8 cellular contexts compared by ENCODE assay signal in the genomic region with DNA sequence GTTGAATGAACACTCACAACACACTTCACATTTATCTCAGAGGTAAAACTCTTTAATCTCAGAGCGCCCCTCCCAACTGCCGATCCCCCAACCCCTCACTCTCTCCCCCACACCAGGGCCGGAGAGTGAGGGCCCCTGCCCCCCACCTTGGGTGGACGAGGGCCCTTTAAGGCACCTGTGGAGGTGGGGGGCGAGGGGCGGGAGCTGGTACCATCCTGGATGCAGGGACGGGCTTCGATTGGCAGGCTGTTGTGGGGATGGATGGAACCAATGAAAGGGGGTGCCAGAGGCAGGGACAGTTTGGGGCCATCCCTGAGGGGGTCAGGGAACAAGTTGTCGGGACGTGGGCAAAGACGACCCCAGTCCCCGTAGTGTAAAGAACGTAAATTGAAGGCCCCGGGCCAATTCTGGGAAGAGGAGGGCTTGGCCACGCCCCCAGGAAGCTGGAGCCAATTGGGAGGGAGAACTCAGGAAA. TPM values are rescaled to one million over a fixed set of nuclear protein-coding genes. Genes with fewer than 3 reads are reported as not detected.
DNase-seq lines count a peak whose midpoint lies in the region; ATAC-seq and TF ChIP-seq lines count a peak whose summit lies in the region.

No MANE protein-coding gene starts in this region.

- H3K9me3 ChIP-seq in mesenchymal stem cell (ENCODE audit: control insufficient read depth, low read length), result no peaks in the 10 kb centered on the region

- H3K4ac ChIP-seq in mesenchymal stem cell (ENCODE audit: low read depth in 1 of 2, low read length in 2 of 2), result peak overlapping the region; percentile 94 to 95

- H3K27me3 Mint-ChIP-seq in Calu3 (ENCODE audit: unreplicated experiment), result no peaks in the 10 kb centered on the region
- H3K27me3 Mint-ChIP-seq in activated CD4-positive, alpha-beta T cell treated with anti-CD3 and anti-CD28 coated beads, Interleukin-2, amount 10 ng/mL, durations not matched to agents 7 days and 5 days, result no peaks in the 10 kb centered on the region

- WGBS in mesenchymal stem cell, result 13% methylated on average over 14 of the region's 15 CpGs

- CTCF ChIA-PET in Calu3 (lab: Charles Lee), result interaction anchor here (0.7 to 1.1 kb wide), 6 partner anchors 10 to 876 kb away, joined by 3 to 10 read pairs (median 4); a partner anchor contains a TSS
- CTCF ChIA-PET in activated CD4-positive, alpha-beta T cell treated with anti-CD3 and anti-CD28 coated beads, Interleukin-2, amount 10 ng/mL, durations not matched to agents 7 days and 5 days (lab: Charles Lee), result interaction anchor here (0.6 to 1.3 kb wide), 3 partner anchors 12 to 27 kb away, joined by 3 read pairs; no protein-coding TSS in a partner anchor

- no peak overlapping the region for H3K14ac ChIP-seq in mesenchymal stem cell (ENCODE audit: low read length in 2 of 2)

- H3K4me1 Mint-ChIP-seq in Calu3 (ENCODE audit: low read depth, unreplicated experiment), result peaks cover 40% of the 10 kb centered on the region
- peaks cover 44% of the 10 kb centered on the region for H3K4me1 Mint-ChIP-seq in activated CD4-positive, alpha-beta T cell treated with anti-CD3 and anti-CD28 coated beads, Interleukin-2, amount 10 ng/mL, durations not matched to agents 7 days and 5 days

- intact Hi-C loops in Calu3 (cut with micrococcal nuclease; ENCODE audit: unreplicated experiment), result no loop called here

- POLR2A ChIA-PET in activated CD4-positive, alpha-beta T cell treated with anti-CD3 and anti-CD28 coated beads, Interleukin-2, amount 10 ng/mL, durations not matched to agents 7 days and 5 days (lab: Charles Lee), result no interaction called here

- no peak overlapping the region for H3K23ac ChIP-seq in mesenchymal stem cell (ENCODE audit: low read length in 2 of 2)

- DNase-seq in astrocyte of the spinal cord (ENCODE audit: low read depth, low spot score), result no peak
- DNase-seq in mesenchymal stem cell, result no peak
- no peak for DNase-seq in Calu3
- no peak for DNase-seq in activated CD4-positive, alpha-beta T cell treated with anti-CD3 and anti-CD28 coated beads, Interleukin-2, amount 10 ng/mL, durations not matched to agents 7 days and 5 days
- no peak for DNase-seq in cerebellar cortex (ENCODE audit: low spot score)
- no peak for DNase-seq in SHP77 treated with DMSO at 0.1 percent for 48 hours (lab: John Stamatoyannopoulos, UW)

- H3K4me3 ChIP-seq in astrocyte of the spinal cord (ENCODE audit: low read depth, low read length), result peak overlapping the region; percentile 48
- peak overlapping the region; percentile 41 to 71 for H3K4me3 ChIP-seq in mesenchymal stem cell (ENCODE audit: insufficient read depth in 1 of 2, low read depth in 1 of 2, low read length in 2 of 2)

- no TSS peak for BruUV-seq in Calu3 (replicated peaks; lab: Mats Ljungman, UMichigan)

- peak overlapping the region; percentile 82 to 98 for H3K18ac ChIP-seq in mesenchymal stem cell (ENCODE audit: low read depth in 1 of 2, low read length in 2 of 2)

- peaks cover 11% of the 10 kb centered on the region for H3K36me3 Mint-ChIP-seq in Calu3 (ENCODE audit: insufficient read depth, unreplicated experiment)
- peaks cover 25% of the 10 kb centered on the region for H3K36me3 Mint-ChIP-seq in activated CD4-positive, alpha-beta T cell treated with anti-CD3 and anti-CD28 coated beads, Interleukin-2, amount 10 ng/mL, durations not matched to agents 7 days and 5 days (ENCODE audit: low read depth)

- H3K9ac ChIP-seq in mesenchymal stem cell (ENCODE audit: low read length), result peak overlapping the region; percentile 73

- H3K4me3 Mint-ChIP-seq in Calu3 (ENCODE audit: low read depth, unreplicated experiment), result no peak overlapping the region
- H3K4me3 Mint-ChIP-seq in activated CD4-positive, alpha-beta T cell treated with anti-CD3 and anti-CD28 coated beads, Interleukin-2, amount 10 ng/mL, durations not matched to agents 7 days and 5 days, result no peak overlapping the region

- peak overlapping the region; percentile 97 for H4K8ac ChIP-seq in mesenchymal stem cell (ENCODE audit: low read length)

- peak overlapping the region; percentile 67 for H2AFZ ChIP-seq in mesenchymal stem cell (ENCODE audit: low read depth, low read length)

- in situ Hi-C loops in astrocyte of the spinal cord (cut with HindIII; ENCODE audit: low sequenced_read_pairs), result no loop called here

- H3K36me3 ChIP-seq in mesenchymal stem cell (ENCODE audit: control insufficient read depth in 1 of 2, insufficient read depth in 2 of 2, low read depth in 1 of 2, low read length in 2 of 2), result peaks cover 32 to 54% of the 10 kb centered on the region in 2 experiments

- H3K27ac ChIP-seq in mesenchymal stem cell (ENCODE audit: low read length, poor library complexity, severe bottlenecking), result peak overlapping the region; percentile 83

- ATAC-seq in GM19324 (IDR thresholded peaks at IDR 0.05; ENCODE audit: low FRiP score, unreplicated experiment) (peak; percentile 6), HG03103 (IDR thresholded peaks at IDR 0.05; ENCODE audit: low read depth, unreplicated experiment) (peak; percentile 1)

- H4K91ac ChIP-seq in mesenchymal stem cell (ENCODE audit: low read length), result peak overlapping the region; percentile 95

- H3K27me3 ChIP-seq in mesenchymal stem cell (ENCODE audit: control insufficient read depth in 1 of 2, insufficient read depth in 1 of 2, low read length in 2 of 2), result no peaks in the 10 kb centered on the region

- peak overlapping the region; percentile 44 to 90 for H2BK12ac ChIP-seq in mesenchymal stem cell (ENCODE audit: low read length in 2 of 2)

- peak overlapping the region; percentile 74 for H2BK120ac ChIP-seq in mesenchymal stem cell (ENCODE audit: low read depth, low read length)

- H3K27ac Mint-ChIP-seq in Calu3 (ENCODE audit: unreplicated experiment), result no peak overlapping the region
- no peak overlapping the region for H3K27ac Mint-ChIP-seq in activated CD4-positive, alpha-beta T cell treated with anti-CD3 and anti-CD28 coated beads, Interleukin-2, amount 10 ng/mL, durations not matched to agents 7 days and 5 days

- no peaks in the 10 kb centered on the region for H3K9me3 Mint-ChIP-seq in Calu3 (ENCODE audit: low read depth, unreplicated experiment)
- H3K9me3 Mint-ChIP-seq in activated CD4-positive, alpha-beta T cell treated with anti-CD3 and anti-CD28 coated beads, Interleukin-2, amount 10 ng/mL, durations not matched to agents 7 days and 5 days, result no peaks in the 10 kb centered on the region

- peak overlapping the region; percentile 80 for H2BK5ac ChIP-seq in mesenchymal stem cell (ENCODE audit: low read depth, low read length, poor library complexity, severe bottlenecking)

- peak overlapping the region; percentile 73 for H3K4me2 ChIP-seq in mesenchymal stem cell (ENCODE audit: low read length, poor library complexity, severe bottlenecking)

- H2AK5ac ChIP-seq in mesenchymal stem cell (ENCODE audit: low read length, severe bottlenecking), result no peak overlapping the region

- peaks cover 18% of the 10 kb centered on the region for H3K79me1 ChIP-seq in mesenchymal stem cell (replicated peaks; ENCODE audit: low read length, poor library complexity, severe bottlenecking)

- peaks cover 35% of the 10 kb centered on the region for H3K4me1 ChIP-seq in mesenchymal stem cell (ENCODE audit: control insufficient read depth, insufficient read depth, low read depth, low read length)

- H2BK15ac ChIP-seq in mesenchymal stem cell (ENCODE audit: low read depth, poor library complexity, severe bottlenecking), result peak overlapping the region; percentile 83

- TF ChIP-seq CTCF in astrocyte of the spinal cord (IDR thresholded peaks at IDR 0.05; ENCODE audit: low read depth, low read length), result no peak
- no peak for TF ChIP-seq CTCF in Calu3 (IDR thresholded peaks at IDR 0.05; ENCODE audit: unreplicated experiment)

RNA-seq across cellular contexts. Expression of a gene that starts 1.7 kb away (rescaled TPM):
- 46.8 TPM for polyA plus RNA-seq in mesenchymal stem cell (2013, experiment 1 of 2)
- 44.2 TPM for polyA plus RNA-seq in mesenchymal stem cell (2013, experiment 2 of 2)
- total RNA-seq in Calu3 (2022), result 185 and 189 TPM in 2 replicates
- total RNA-seq in activated CD4-positive, alpha-beta T cell treated with anti-CD3 and anti-CD28 coated beads, Interleukin-2, amount 10 ng/mL, durations not matched to agents 7 days and 5 days, result 100 to 1,000 TPM; 105 to 131 TPM

RNA-seq across cellular contexts. Expression of a gene that starts 8.1 kb away (rescaled TPM):
- 107 TPM for polyA plus RNA-seq in mesenchymal stem cell (2013, experiment 1 of 2)
- polyA plus RNA-seq in mesenchymal stem cell (2013, experiment 2 of 2), result 104 TPM
- total RNA-seq in Calu3 (2022), result 58.9 and 65.2 TPM in 2 replicates
- 10 to 100 TPM; 17.5 to 18.9 TPM for total RNA-seq in activated CD4-positive, alpha-beta T cell treated with anti-CD3 and anti-CD28 coated beads, Interleukin-2, amount 10 ng/mL, durations not matched to agents 7 days and 5 days

RNA-seq across cellular contexts. Expression of a gene that starts 8.5 kb away (rescaled TPM):
- polyA plus RNA-seq in mesenchymal stem cell (2013, experiment 1 of 2), result 51.0 TPM
- 50.4 TPM for polyA plus RNA-seq in mesenchymal stem cell (2013, experiment 2 of 2)
- 54.7 and 56.9 TPM in 2 replicates for total RNA-seq in Calu3 (2022)
- 10 to 100 TPM; 33.2 to 33.8 TPM for total RNA-seq in activated CD4-positive, alpha-beta T cell treated with anti-CD3 and anti-CD28 coated beads, Interleukin-2, amount 10 ng/mL, durations not matched to agents 7 days and 5 days

RNA-seq across cellular contexts. Expression of a gene that starts 18.1 kb away (rescaled TPM):
- polyA plus RNA-seq in mesenchymal stem cell (2013, experiment 1 of 2), result 141 TPM
- 146 TPM for polyA plus RNA-seq in mesenchymal stem cell (2013, experiment 2 of 2)
- total RNA-seq in Calu3 (2022), result 231 and 256 TPM in 2 replicates
- 10 to 100 TPM; 60.7 to 76.8 TPM for total RNA-seq in activated CD4-positive, alpha-beta T cell treated with anti-CD3 and anti-CD28 coated beads, Interleukin-2, amount 10 ng/mL, durations not matched to agents 7 days and 5 days

RNA-seq across cellular contexts. Expression of a gene that starts 27.6 kb away (rescaled TPM):
- 0.36 TPM for polyA plus RNA-seq in mesenchymal stem cell (2013, experiment 1 of 2)
- 0.30 TPM for polyA plus RNA-seq in mesenchymal stem cell (2013, experiment 2 of 2)
- 8.2 and 10.7 TPM in 2 replicates for total RNA-seq in Calu3 (2022)
- 1 to 10 TPM; 3.7 to 4.2 TPM for total RNA-seq in activated CD4-positive, alpha-beta T cell treated with anti-CD3 and anti-CD28 coated beads, Interleukin-2, amount 10 ng/mL, durations not matched to agents 7 days and 5 days
